Comparison of ENCODE assay signal across 25 cellular contexts in the genomic region with DNA sequence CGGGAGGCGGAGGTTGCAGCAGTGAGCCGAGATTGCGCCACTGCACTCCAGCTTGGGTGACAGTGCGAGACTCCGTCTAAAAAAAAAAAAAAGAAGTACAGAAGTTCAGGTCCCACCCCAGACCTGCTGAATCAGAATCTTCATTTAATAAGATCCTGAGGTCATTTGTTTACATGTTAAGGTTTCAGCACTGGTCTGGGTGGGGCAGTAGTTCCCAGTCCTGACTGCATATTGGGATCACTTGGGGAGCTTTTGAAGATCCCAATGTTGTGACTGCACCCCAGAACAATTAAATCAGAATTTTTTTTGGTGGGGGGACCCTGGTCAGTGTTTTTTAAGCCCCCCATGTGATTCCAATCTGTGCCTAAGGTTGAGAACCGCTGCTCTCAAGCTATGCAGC. TPM values are rescaled to one million over a fixed set of nuclear protein-coding genes. Genes with fewer than 3 reads are reported as not detected.
"Had no signal": no experiment of that assay in that cellular context is flagged by ENCODE, and none has a peak within 500 bp of the region (broad histone marks: within the 10 kb centered on the region; RNA-seq: fewer than 3 reads in every experiment).

No MANE protein-coding gene starts in this region.

- H3K4me1 ChIP-seq: left ventricle myocardium inferior, psoas muscle, tibial nerve, uterus had no signal

- H3K36me3 ChIP-seq: left ventricle myocardium inferior, neural progenitor cell, neutrophil, right lobe of liver, tibial nerve, uterus had no signal

- H3K9me3 ChIP-seq: left ventricle myocardium inferior, neutrophil, psoas muscle, right lobe of liver, tibial nerve, uterus had no signal

- H3K27ac ChIP-seq: left ventricle myocardium inferior, neural progenitor cell, neutrophil, parathyroid adenoma, psoas muscle, right lobe of liver, tibial nerve, uterus had no signal

- H3K4me3 ChIP-seq: left ventricle myocardium inferior, lung, neural progenitor cell, psoas muscle, right lobe of liver, smooth muscle cell, tibial nerve, uterus had no signal

- DNase-seq: hippocampal formation; immature natural killer cell; kidney; left ventricle myocardium inferior; mesendoderm; naive thymus-derived CD8-positive, alpha-beta T cell; occipital lobe; psoas muscle; right lobe of liver; stimulated activated CD4-positive, alpha-beta T cell treated with anti-CD3 and anti-CD28 coated beads, Interleukin-1b, Interleukin-23, amount 100 ng/mL, for 48 hours; stimulated activated CD4-positive, alpha-beta T cell treated with anti-CD3 and anti-CD28 coated beads, Interleukin-2, amount 100 ng/mL, for 48 hours; stimulated activated CD4-positive, alpha-beta T cell treated with anti-CD3 and anti-CD28 coated beads, Interleukin-4, amount 100 ng/mL, for 4 hours; stimulated activated CD8-positive, alpha-beta memory T cell treated with anti-CD3 and anti-CD28 coated beads, Interleukin-4, amount 100 ng/mL, for 48 hours; stimulated activated naive CD4-positive, alpha-beta T cell treated with Interleukin-2 at 50 U/mL for 16 hours; stimulated activated naive CD8-positive, alpha-beta T cell treated with anti-CD3 and anti-CD28 coated beads, Interleukin-15, amount 100 ng/mL, for 72 hours; substantia nigra; uterus had no signal

RNA-seq across cellular contexts. Expression of a gene that starts 11.7 kb away (rescaled TPM):
- total RNA-seq: kidney, left ventricle myocardium inferior, posterior vena cava, right lobe of liver, tibial nerve, ureter had no signal
- polyA plus RNA-seq: immature natural killer cell; naive thymus-derived CD8-positive, alpha-beta T cell had no signal
